9 cellular contexts compared by ENCODE assay signal in genomic region chr12:91326043-91327027, GRCh38.
DNase-seq lines count a peak whose midpoint lies in the region; ATAC-seq, FAIRE-seq and TF ChIP-seq lines count a peak whose summit lies in the region.
"Had no signal": no experiment of that assay in that cellular context is flagged by ENCODE, and none has a peak within 500 bp of the region (broad histone marks: within the 10 kb centered on the region; RNA-seq: fewer than 3 reads in every experiment).

No MANE protein-coding gene starts in this region.

- 29% methylated on average over 2 of the region's 2 CpGs; no CpG with 5 or more reads in 1 of the 2 experiments for WGBS in H1 (ENCODE audit: extremely low coverage in 1 of 2, insufficient coverage in 1 of 2, insufficient read length in 1 of 2, insufficient replicate concordance in 2 of 2, low coverage in 1 of 2, low lambda C conversion rate in 2 of 2, missing lambda C conversion rate in 1 of 2), 2 experiments

- H4K20me1 ChIP-seq in H1 (replicated peaks in 1 of 2; ENCODE audit: control insufficient read depth in 1 of 2, insufficient read depth in 2 of 2, low read length in 2 of 2) = no peaks in the 10 kb centered on the region

- H2BK12ac ChIP-seq in H1 (ENCODE audit: low read depth, low read length) = no peak overlapping the region

- H3K4ac ChIP-seq in H1 (replicated peaks; ENCODE audit: insufficient read length, low read depth, low read length) = no peak overlapping the region

- H3K14ac ChIP-seq in H1 (ENCODE audit: insufficient read length) = no peak overlapping the region

- H2AFZ ChIP-seq in H1 (ENCODE audit: low read length) = no peak overlapping the region

- H3K4me3 ChIP-seq in WERI-Rb-1 (ENCODE audit: low read depth, low read length) (no peak overlapping the region), H1 (ENCODE audit: extremely low read depth in 1 of 4, insufficient read depth in 2 of 4, low read depth in 3 of 4, low read length in 4 of 4) (no peak overlapping the region), tibial artery (no peak overlapping the region)

- no peaks in the 10 kb centered on the region for H3K23me2 ChIP-seq in H1 (ENCODE audit: low read depth, low read length)

- no peak overlapping the region for H4K5ac ChIP-seq in H1 (ENCODE audit: insufficient read length, low read depth, low read length)

- intact Hi-C loops in tibial artery (cut with DNase I; ENCODE audit: low total_unique reads) = loop anchor here (5.0 kb wide), 1 partner anchor 149 kb away; no protein-coding TSS in a partner anchor

- TF ChIP-seq CTCF in D721Med (IDR thresholded peaks at IDR 0.05; ENCODE audit: insufficient read depth, missing control alignments) (peak; percentile 71), WERI-Rb-1 (IDR thresholded peaks at IDR 0.05; ENCODE audit: low read depth, low read length) (peak; percentile 41; the same call in 1 of the 2 replicates), H1 (IDR thresholded peaks at IDR 0.05; ENCODE audit: control extremely low read depth in 1 of 3, insufficient read depth in 1 of 3, low read depth in 1 of 3, low read length in 3 of 3) (peak in 2 of 3 experiments; percentile 55 to 61; a peak in 3 of 4 replicates), tibial artery (IDR thresholded peaks at IDR 0.05) (peak; percentile 64 to 76)

- no peak overlapping the region for H3K23ac ChIP-seq in H1 (ENCODE audit: insufficient read length)

- H3K36me3 ChIP-seq in WERI-Rb-1 (no peaks in the 10 kb centered on the region), H1 (ENCODE audit: control insufficient read depth in 2 of 4, insufficient read depth in 4 of 4, low read length in 3 of 4) (no peaks in the 10 kb centered on the region), tibial artery (no peaks in the 10 kb centered on the region)

- H3K27me3 ChIP-seq in WERI-Rb-1 (ENCODE audit: insufficient read depth, low read depth, severe bottlenecking) (no peaks in the 10 kb centered on the region), H1 (replicated peaks in 1 of 4; ENCODE audit: control insufficient read depth in 3 of 4, extremely low read depth in 1 of 4, insufficient read depth in 3 of 4, low read length in 3 of 4) (no peaks in the 10 kb centered on the region), tibial artery (no peaks in the 10 kb centered on the region)

- DNase-seq in D721Med (ENCODE audit: insufficient read length, low spot score) = no peak
- peak; percentile 16 to 54 for DNase-seq in Kasumi-1 (lab: John Stamatoyannopoulos, UW)
- DNase-seq in WERI-Rb-1 = peak; percentile 34
- DNase-seq in H1 (ENCODE audit: low read depth in 1 of 2, low spot score in 2 of 2) = peak in 1 of 2 experiments; percentile 68
- DNase-seq in midbrain (lab: John Stamatoyannopoulos, UW) = peak; percentile 65
- DNase-seq in tibial artery = peak in 1 of 2 donors; percentile 61
- no peak for DNase-seq in epidermal melanocyte (ENCODE audit: insufficient read length, low spot score)

- peak; percentile 76 to 79 for TF ChIP-seq RAD21 in H1 (IDR thresholded peaks at IDR 0.05 in 1 of 2, conservative IDR thresholded peaks at IDR 0.05 in 1 of 2; ENCODE audit: low read depth in 2 of 2, low read length in 2 of 2)

- no peak overlapping the region for H3K18ac ChIP-seq in H1 (ENCODE audit: extremely low read depth, low read length)

- FAIRE-seq in D721Med (lab: Jason Lieb, UNC) (peak; percentile 70), H1 (lab: Jason Lieb, UNC) (peak; percentile 48)

- no peak overlapping the region for H4K91ac ChIP-seq in H1 (replicated peaks; ENCODE audit: insufficient read length, low read length)

- H3K56ac ChIP-seq in H1 (replicated peaks; ENCODE audit: insufficient read length, low read depth, low read length) = no peak overlapping the region

- no peaks in the 10 kb centered on the region for H3K79me2 ChIP-seq in H1 (ENCODE audit: control insufficient read depth in 1 of 2, insufficient read depth in 2 of 2, low read length in 2 of 2)

- POLR2A ChIA-PET in H1 (lab: Charles Lee; ENCODE audit: partially characterized antibody) = no interaction called here

- no peak overlapping the region for H2AK5ac ChIP-seq in H1 (ENCODE audit: low read depth, low read length)

- CTCF ChIA-PET in H1 (lab: Charles Lee; ENCODE audit: partially characterized antibody) = interaction anchor here (0.6 to 3.3 kb wide), 23 partner anchors 9 to 1048 kb away, joined by 3 to 19 read pairs (median 4); partner anchors contain the start of gene DCN

- no peak overlapping the region for H2BK5ac ChIP-seq in H1 (ENCODE audit: low read depth, low read length)

- H3K9me3 ChIP-seq in WERI-Rb-1 (ENCODE audit: severe bottlenecking) (no peaks in the 10 kb centered on the region), H1 (ENCODE audit: insufficient read depth in 2 of 2, low read depth in 1 of 2, low read length in 1 of 2) (no peaks in the 10 kb centered on the region), tibial artery (no peaks in the 10 kb centered on the region)

- H2BK120ac ChIP-seq in H1 (replicated peaks; ENCODE audit: low read depth, low read length) = no peak overlapping the region

- no peak overlapping the region for H4K8ac ChIP-seq in H1 (ENCODE audit: extremely low read depth, insufficient read depth, low read length)

- no peak for TF ChIP-seq EP300 in H1 (IDR thresholded peaks at IDR 0.05; ENCODE audit: borderline replicate concordance in 1 of 2, low read depth in 2 of 2, low read length in 2 of 2)

- H3K27ac ChIP-seq in WERI-Rb-1 (no peak overlapping the region), H1 (ENCODE audit: low read depth, low read length) (no peak overlapping the region), tibial artery (peak overlapping the region in 1 of 2 donors; percentile 43)

- no peak overlapping the region for H3K4me2 ChIP-seq in H1 (ENCODE audit: insufficient read depth in 1 of 2, low read depth in 2 of 2, low read length in 2 of 2)

- no peak overlapping the region for H3K9ac ChIP-seq in H1 (replicated peaks in 1 of 4; ENCODE audit: extremely low read depth in 1 of 4, low read depth in 3 of 4, low read length in 3 of 4)

- no peak for TF ChIP-seq POLR2A in H1 (IDR thresholded peaks at IDR 0.05; ENCODE audit: control extremely low read depth in 1 of 2, low read depth in 2 of 2, low read length in 2 of 2)

- H2BK20ac ChIP-seq in H1 (ENCODE audit: low read length) = no peak overlapping the region

- no peaks in the 10 kb centered on the region for H3K79me1 ChIP-seq in H1 (ENCODE audit: low read depth, low read length)

- no peaks in the 10 kb centered on the region for H3K4me1 ChIP-seq in H1 (replicated peaks in 1 of 4; ENCODE audit: control insufficient read depth in 3 of 4, insufficient read depth in 4 of 4, low read length in 3 of 4)
- H3K4me1 ChIP-seq in tibial artery = peaks cover 0 to 22% (median 2%) of the 10 kb centered on the region in 4 donors

- ATAC-seq in GM19438 (IDR thresholded peaks at IDR 0.05; ENCODE audit: low read depth, unreplicated experiment) = peak; percentile 86
- ATAC-seq: activated naive CD4-positive, alpha-beta T cell treated with anti-CD3 and anti-CD28 coated beads, Interleukin-2, amount 50 U/mL, for 72 hours had no signal

- H2BK15ac ChIP-seq in H1 (ENCODE audit: low read length) = no peak overlapping the region

TF ChIP-seq in H1, 55 proteins besides CTCF, POLR2A, EP300 and RAD21:
- TF ChIP-seq ASH2L (IDR thresholded peaks at IDR 0.05; ENCODE audit: low read length) = no peak
- TF ChIP-seq TEAD4 (IDR thresholded peaks at IDR 0.05; ENCODE audit: low read depth, low read length) = 0 out of 2 replicates have a peak, but pooled peaks have one; percentile 32

Comparison
In these comparisons a context has a peak if more than half of its experiments do, and no peak if none do; other contexts are left out.
1. DNase-seq: peak in Kasumi-1 (2 of 2), WERI-Rb-1 (single experiment) and midbrain (single experiment); none in D721Med (single experiment) and epidermal melanocyte (single experiment).
2. Peak in every context shown above with its lines, with median percentiles within 50 percentile points of each other: CTCF ChIP-seq.